Comparison of ENCODE assay signal across 1 cellular context in the genomic region with DNA sequence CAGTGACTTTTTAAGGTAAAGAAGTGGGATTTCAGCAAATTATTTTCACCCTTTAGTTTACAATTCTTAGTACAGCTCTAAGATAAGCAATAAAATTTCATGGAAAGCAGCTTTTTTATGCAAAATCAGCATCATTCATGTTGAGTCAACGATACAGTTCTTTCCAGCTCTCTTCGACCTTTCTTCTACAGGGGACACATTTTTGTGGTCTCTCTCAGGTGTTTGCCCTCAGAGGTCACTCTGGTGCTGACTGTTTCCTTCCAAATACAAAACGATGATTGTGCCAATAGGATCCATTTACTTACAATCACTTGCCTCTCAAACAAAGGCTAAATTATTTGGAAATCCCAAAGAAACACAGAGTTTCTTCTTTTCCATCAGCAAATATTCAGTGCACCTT.
TF ChIP-seq lines count a peak whose summit lies in the region.

No MANE protein-coding gene starts in this region.

TF ChIP-seq in HepG2, 621 proteins besides CTCF, POLR2A, EP300 and RAD21 (continued from another document and continues in another):
- TF ChIP-seq, protein P1, sequence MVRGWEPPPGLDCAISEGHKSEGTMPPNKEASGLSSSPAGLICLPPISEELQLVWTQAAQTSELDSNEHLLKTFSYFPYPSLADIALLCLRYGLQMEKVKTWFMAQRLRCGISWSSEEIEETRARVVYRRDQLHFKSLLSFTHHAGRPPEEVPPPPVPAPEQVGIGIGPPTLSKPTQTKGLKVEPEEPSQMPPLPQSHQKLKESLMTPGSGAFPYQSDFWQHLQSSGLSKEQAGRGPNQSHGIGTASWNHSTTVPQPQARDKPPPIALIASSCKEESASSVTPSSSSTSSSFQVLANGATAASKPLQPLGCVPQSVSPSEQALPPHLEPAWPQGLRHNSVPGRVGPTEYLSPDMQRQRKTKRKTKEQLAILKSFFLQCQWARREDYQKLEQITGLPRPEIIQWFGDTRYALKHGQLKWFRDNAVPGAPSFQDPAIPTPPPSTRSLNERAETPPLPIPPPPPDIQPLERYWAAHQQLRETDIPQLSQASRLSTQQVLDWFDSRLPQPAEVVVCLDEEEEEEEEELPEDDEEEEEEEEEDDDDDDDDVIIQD (CRISPR knock-in tag; IDR thresholded peaks at IDR 0.05; ENCODE audit: low read depth), result peak; percentile 29; the same call in 1 of the 2 replicates
- TF ChIP-seq, protein P2, sequence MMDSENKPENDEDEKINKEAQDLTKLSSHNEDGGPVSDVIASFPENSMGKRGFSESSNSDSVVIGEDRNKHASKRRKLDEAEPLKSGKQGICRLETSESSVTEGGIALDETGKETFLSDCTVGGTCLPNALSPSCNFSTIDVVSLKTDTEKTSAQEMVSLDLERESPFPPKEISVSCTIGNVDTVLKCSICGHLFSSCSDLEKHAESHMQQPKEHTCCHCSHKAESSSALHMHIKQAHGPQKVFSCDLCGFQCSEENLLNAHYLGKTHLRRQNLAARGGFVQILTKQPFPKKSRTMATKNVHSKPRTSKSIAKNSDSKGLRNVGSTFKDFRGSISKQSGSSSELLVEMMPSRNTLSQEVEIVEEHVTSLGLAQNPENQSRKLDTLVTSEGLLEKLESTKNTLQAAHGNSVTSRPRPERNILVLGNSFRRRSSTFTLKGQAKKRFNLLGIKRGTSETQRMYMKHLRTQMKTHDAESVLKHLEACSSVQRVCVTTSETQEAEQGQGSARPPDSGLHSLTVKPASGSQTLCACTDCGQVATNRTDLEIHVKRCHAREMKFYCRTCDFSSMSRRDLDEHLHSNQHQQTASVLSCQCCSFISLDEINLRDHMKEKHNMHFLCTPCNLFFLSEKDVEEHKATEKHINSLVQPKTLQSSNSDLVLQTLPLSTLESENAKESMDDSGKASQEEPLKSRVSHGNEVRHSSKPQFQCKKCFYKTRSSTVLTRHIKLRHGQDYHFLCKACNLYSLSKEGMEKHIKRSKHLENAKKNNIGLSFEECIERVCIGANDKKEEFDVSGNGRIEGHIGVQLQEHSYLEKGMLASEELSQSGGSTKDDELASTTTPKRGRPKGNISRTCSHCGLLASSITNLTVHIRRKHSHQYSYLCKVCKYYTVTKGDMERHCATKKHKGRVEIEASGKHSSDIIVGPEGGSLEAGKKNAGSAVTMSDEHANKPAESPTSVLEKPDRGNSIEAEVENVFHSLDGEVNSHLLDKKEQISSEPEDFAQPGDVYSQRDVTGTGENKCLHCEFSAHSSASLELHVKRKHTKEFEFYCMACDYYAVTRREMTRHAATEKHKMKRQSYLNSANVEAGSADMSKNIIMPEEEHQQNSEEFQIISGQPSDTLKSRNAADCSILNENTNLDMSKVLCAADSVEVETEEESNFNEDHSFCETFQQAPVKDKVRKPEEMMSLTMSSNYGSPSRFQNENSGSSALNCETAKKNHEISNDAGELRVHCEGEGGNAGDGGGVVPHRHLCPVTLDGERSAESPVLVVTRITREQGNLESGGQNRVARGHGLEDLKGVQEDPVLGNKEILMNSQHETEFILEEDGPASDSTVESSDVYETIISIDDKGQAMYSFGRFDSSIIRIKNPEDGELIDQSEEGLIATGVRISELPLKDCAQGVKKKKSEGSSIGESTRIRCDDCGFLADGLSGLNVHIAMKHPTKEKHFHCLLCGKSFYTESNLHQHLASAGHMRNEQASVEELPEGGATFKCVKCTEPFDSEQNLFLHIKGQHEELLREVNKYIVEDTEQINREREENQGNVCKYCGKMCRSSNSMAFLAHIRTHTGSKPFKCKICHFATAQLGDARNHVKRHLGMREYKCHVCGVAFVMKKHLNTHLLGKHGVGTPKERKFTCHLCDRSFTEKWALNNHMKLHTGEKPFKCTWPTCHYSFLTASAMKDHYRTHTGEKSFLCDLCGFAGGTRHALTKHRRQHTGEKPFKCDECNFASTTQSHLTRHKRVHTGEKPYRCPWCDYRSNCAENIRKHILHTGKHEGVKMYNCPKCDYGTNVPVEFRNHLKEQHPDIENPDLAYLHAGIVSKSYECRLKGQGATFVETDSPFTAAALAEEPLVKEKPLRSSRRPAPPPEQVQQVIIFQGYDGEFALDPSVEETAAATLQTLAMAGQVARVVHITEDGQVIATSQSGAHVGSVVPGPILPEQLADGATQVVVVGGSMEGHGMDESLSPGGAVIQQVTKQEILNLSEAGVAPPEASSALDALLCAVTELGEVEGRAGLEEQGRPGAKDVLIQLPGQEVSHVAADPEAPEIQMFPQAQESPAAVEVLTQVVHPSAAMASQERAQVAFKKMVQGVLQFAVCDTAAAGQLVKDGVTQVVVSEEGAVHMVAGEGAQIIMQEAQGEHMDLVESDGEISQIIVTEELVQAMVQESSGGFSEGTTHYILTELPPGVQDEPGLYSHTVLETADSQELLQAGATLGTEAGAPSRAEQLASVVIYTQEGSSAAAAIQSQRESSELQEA (CRISPR knock-in tag; IDR thresholded peaks at IDR 0.05; ENCODE audit: not compliant biosample characterization), result no peak
- TF ChIP-seq, protein P3, sequence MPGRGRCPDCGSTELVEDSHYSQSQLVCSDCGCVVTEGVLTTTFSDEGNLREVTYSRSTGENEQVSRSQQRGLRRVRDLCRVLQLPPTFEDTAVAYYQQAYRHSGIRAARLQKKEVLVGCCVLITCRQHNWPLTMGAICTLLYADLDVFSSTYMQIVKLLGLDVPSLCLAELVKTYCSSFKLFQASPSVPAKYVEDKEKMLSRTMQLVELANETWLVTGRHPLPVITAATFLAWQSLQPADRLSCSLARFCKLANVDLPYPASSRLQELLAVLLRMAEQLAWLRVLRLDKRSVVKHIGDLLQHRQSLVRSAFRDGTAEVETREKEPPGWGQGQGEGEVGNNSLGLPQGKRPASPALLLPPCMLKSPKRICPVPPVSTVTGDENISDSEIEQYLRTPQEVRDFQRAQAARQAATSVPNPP (CRISPR knock-in tag; IDR thresholded peaks at IDR 0.05), result no peak
- TF ChIP-seq, protein P4, sequence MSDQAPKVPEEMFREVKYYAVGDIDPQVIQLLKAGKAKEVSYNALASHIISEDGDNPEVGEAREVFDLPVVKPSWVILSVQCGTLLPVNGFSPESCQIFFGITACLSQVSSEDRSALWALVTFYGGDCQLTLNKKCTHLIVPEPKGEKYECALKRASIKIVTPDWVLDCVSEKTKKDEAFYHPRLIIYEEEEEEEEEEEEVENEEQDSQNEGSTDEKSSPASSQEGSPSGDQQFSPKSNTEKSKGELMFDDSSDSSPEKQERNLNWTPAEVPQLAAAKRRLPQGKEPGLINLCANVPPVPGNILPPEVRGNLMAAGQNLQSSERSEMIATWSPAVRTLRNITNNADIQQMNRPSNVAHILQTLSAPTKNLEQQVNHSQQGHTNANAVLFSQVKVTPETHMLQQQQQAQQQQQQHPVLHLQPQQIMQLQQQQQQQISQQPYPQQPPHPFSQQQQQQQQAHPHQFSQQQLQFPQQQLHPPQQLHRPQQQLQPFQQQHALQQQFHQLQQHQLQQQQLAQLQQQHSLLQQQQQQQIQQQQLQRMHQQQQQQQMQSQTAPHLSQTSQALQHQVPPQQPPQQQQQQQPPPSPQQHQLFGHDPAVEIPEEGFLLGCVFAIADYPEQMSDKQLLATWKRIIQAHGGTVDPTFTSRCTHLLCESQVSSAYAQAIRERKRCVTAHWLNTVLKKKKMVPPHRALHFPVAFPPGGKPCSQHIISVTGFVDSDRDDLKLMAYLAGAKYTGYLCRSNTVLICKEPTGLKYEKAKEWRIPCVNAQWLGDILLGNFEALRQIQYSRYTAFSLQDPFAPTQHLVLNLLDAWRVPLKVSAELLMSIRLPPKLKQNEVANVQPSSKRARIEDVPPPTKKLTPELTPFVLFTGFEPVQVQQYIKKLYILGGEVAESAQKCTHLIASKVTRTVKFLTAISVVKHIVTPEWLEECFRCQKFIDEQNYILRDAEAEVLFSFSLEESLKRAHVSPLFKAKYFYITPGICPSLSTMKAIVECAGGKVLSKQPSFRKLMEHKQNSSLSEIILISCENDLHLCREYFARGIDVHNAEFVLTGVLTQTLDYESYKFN (CRISPR knock-in tag; conservative IDR thresholded peaks at IDR 0.05), result 0 out of 2 replicates have a peak, but pooled peaks have one; percentile 33
- TF ChIP-seq ZNF660 (CRISPR knock-in tag; IDR thresholded peaks at IDR 0.05; ENCODE audit: borderline replicate concordance, low read depth), result no peak
- no peak for TF ChIP-seq TSC22D2 (CRISPR knock-in tag; IDR thresholded peaks at IDR 0.05; ENCODE audit: borderline replicate concordance)
- no peak for TF ChIP-seq FIP1L1 (IDR thresholded peaks at IDR 0.05; ENCODE audit: borderline replicate concordance, insufficient read depth, low read depth, low read length)
- TF ChIP-seq, protein P5, sequence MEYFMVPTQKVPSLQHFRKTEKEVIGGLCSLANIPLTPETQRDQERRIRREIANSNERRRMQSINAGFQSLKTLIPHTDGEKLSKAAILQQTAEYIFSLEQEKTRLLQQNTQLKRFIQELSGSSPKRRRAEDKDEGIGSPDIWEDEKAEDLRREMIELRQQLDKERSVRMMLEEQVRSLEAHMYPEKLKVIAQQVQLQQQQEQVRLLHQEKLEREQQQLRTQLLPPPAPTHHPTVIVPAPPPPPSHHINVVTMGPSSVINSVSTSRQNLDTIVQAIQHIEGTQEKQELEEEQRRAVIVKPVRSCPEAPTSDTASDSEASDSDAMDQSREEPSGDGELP (IDR thresholded peaks at IDR 0.05; ENCODE audit: borderline replicate concordance, low read depth), result peak; percentile 59; the same call in 1 of the 2 replicates
- TF ChIP-seq XBP1 (CRISPR knock-in tag; IDR thresholded peaks at IDR 0.05), result no peak
- TF ChIP-seq, protein P6, sequence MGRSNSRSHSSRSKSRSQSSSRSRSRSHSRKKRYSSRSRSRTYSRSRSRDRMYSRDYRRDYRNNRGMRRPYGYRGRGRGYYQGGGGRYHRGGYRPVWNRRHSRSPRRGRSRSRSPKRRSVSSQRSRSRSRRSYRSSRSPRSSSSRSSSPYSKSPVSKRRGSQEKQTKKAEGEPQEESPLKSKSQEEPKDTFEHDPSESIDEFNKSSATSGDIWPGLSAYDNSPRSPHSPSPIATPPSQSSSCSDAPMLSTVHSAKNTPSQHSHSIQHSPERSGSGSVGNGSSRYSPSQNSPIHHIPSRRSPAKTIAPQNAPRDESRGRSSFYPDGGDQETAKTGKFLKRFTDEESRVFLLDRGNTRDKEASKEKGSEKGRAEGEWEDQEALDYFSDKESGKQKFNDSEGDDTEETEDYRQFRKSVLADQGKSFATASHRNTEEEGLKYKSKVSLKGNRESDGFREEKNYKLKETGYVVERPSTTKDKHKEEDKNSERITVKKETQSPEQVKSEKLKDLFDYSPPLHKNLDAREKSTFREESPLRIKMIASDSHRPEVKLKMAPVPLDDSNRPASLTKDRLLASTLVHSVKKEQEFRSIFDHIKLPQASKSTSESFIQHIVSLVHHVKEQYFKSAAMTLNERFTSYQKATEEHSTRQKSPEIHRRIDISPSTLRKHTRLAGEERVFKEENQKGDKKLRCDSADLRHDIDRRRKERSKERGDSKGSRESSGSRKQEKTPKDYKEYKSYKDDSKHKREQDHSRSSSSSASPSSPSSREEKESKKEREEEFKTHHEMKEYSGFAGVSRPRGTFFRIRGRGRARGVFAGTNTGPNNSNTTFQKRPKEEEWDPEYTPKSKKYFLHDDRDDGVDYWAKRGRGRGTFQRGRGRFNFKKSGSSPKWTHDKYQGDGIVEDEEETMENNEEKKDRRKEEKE (IDR thresholded peaks at IDR 0.05), result no peak
- TF ChIP-seq MIER3 (CRISPR knock-in tag; IDR thresholded peaks at IDR 0.05; ENCODE audit: borderline replicate concordance), result peak; percentile 21; the same call in 1 of the 2 replicates
- TF ChIP-seq SAP130 (CRISPR knock-in tag; IDR thresholded peaks at IDR 0.05; ENCODE audit: low read depth), result peak; percentile 42; the same call in 1 of the 2 replicates
- TF ChIP-seq ZNF616 (CRISPR knock-in tag; IDR thresholded peaks at IDR 0.05; ENCODE audit: low read depth), result no peak
- no peak for TF ChIP-seq ZSCAN31 (CRISPR knock-in tag; IDR thresholded peaks at IDR 0.05; ENCODE audit: low read depth)
- no peak for TF ChIP-seq ZSCAN25 (CRISPR knock-in tag; IDR thresholded peaks at IDR 0.05)
- TF ChIP-seq ISL2 (CRISPR knock-in tag; IDR thresholded peaks at IDR 0.05), result no peak
- no peak for TF ChIP-seq ZNF564 (CRISPR knock-in tag; IDR thresholded peaks at IDR 0.05)
- TF ChIP-seq PRMT3 (CRISPR knock-in tag; IDR thresholded peaks at IDR 0.05; ENCODE audit: borderline replicate concordance, low read depth), result no peak
- no peak for TF ChIP-seq THAP11 (CRISPR knock-in tag; IDR thresholded peaks at IDR 0.05)
- TF ChIP-seq, protein P7, sequence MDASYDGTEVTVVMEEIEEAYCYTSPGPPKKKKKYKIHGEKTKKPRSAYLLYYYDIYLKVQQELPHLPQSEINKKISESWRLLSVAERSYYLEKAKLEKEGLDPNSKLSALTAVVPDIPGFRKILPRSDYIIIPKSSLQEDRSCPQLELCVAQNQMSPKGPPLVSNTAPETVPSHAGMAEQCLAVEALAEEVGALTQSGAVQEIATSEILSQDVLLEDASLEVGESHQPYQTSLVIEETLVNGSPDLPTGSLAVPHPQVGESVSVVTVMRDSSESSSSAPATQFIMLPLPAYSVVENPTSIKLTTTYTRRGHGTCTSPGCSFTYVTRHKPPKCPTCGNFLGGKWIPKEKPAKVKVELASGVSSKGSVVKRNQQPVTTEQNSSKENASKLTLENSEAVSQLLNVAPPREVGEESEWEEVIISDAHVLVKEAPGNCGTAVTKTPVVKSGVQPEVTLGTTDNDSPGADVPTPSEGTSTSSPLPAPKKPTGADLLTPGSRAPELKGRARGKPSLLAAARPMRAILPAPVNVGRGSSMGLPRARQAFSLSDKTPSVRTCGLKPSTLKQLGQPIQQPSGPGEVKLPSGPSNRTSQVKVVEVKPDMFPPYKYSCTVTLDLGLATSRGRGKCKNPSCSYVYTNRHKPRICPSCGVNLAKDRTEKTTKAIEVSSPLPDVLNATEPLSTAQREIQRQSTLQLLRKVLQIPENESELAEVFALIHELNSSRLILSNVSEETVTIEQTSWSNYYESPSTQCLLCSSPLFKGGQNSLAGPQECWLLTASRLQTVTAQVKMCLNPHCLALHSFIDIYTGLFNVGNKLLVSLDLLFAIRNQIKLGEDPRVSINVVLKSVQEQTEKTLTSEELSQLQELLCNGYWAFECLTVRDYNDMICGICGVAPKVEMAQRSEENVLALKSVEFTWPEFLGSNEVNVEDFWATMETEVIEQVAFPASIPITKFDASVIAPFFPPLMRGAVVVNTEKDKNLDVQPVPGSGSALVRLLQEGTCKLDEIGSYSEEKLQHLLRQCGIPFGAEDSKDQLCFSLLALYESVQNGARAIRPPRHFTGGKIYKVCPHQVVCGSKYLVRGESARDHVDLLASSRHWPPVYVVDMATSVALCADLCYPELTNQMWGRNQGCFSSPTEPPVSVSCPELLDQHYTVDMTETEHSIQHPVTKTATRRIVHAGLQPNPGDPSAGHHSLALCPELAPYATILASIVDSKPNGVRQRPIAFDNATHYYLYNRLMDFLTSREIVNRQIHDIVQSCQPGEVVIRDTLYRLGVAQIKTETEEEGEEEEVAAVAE (CRISPR knock-in tag; IDR thresholded peaks at IDR 0.05; ENCODE audit: borderline replicate concordance), result no peak
- TF ChIP-seq U2AF1 (optimal IDR thresholded peaks at IDR 0.05; ENCODE audit: low read depth, low read length), result no peak
- TF ChIP-seq TOE1 (CRISPR knock-in tag; IDR thresholded peaks at IDR 0.05), result no peak
- TF ChIP-seq MED1 (CRISPR knock-in tag; IDR thresholded peaks at IDR 0.05), result no peak
